ENCODE assay signal across 31 cellular contexts in genomic region chr4:18198653-18199052, GRCh38.
"Had no signal": no experiment of that assay in that cellular context is flagged by ENCODE, and none has a peak within 500 bp of the region (broad histone marks: within the 10 kb centered on the region; RNA-seq: fewer than 3 reads in every experiment).

No MANE protein-coding gene starts in this region.

- DNase-seq: activated CD4-positive, alpha-beta T cell treated with anti-CD3 and anti-CD28 coated beads for 36 hours; activated CD4-positive, alpha-beta T cell treated with anti-CD3 and anti-CD28 coated beads, Interleukin-2, amount 10 ng/mL, durations not matched to agents 7 days and 5 days; activated CD4-positive, alpha-beta T cell treated with anti-CD3 and anti-CD28 coated beads, Interleukin-2, amount 50 U/mL, for 48 hours; activated CD8-positive, alpha-beta T cell treated with anti-CD3 and anti-CD28 coated beads, Interleukin-2, amount 10 ng/mL, durations not matched to agents 7 days and 5 days; activated naive CD4-positive, alpha-beta T cell treated with anti-CD3 and anti-CD28 coated beads, Interleukin-2, amount 10 ng/mL, durations not matched to agents 7 days and 5 days; activated naive CD8-positive, alpha-beta T cell treated with anti-CD3 and anti-CD28 coated beads, Interleukin-2, amount 50 U/mL, for 24 hours; activated T-cell treated with anti-CD3 and anti-CD28 coated beads, Interleukin-2, amount 50 U/mL, for 24 hours; anterior cingulate cortex; brain microvascular endothelial cell; central memory CD4-positive, alpha-beta T cell; NCI-H1105; NCI-H1417 treated with DMSO at 0.1 percent for 48 hours; NCI-H187 treated with DMSO at 0.1 percent for 48 hours; NCI-H2081; NCI-H2171 treated with DMSO at 0.1 percent for 48 hours; NCI-H2227 treated with DMSO at 0.1 percent for 48 hours; NCI-H446 treated with DMSO at 0.1 percent for 48 hours; NCI-H524; NCI-H69; PC-9; SIG-M5; SK-N-SH had no signal

- H3K4me2 ChIP-seq: KMS-11, PC-9, SK-N-SH had no signal

- H3K9me2 ChIP-seq: SK-N-SH had no signal

- H3K36me3 Mint-ChIP-seq: activated naive CD4-positive, alpha-beta T cell treated with anti-CD3 and anti-CD28 coated beads, Interleukin-2, amount 10 ng/mL, durations not matched to agents 7 days and 5 days; activated naive CD8-positive, alpha-beta T cell; WTC11 had no signal

- H3K27me3 ChIP-seq: brain microvascular endothelial cell had no signal

- H3K4me3 Mint-ChIP-seq: activated CD4-positive, alpha-beta T cell treated with anti-CD3 and anti-CD28 coated beads for 36 hours; activated CD4-positive, alpha-beta T cell treated with anti-CD3 and anti-CD28 coated beads, Interleukin-2, amount 10 ng/mL, durations not matched to agents 7 days and 5 days; activated CD8-positive, alpha-beta T cell treated with anti-CD3 and anti-CD28 coated beads, Interleukin-2, amount 10 ng/mL, durations not matched to agents 7 days and 5 days; activated naive CD4-positive, alpha-beta T cell treated with anti-CD3 and anti-CD28 coated beads, Interleukin-2, amount 10 ng/mL, durations not matched to agents 7 days and 5 days; activated naive CD8-positive, alpha-beta T cell; activated naive CD8-positive, alpha-beta T cell treated with anti-CD3 and anti-CD28 coated beads, Interleukin-2, amount 50 U/mL, for 24 hours; activated T-cell treated with anti-CD3 and anti-CD28 coated beads, Interleukin-2, amount 50 U/mL, for 24 hours; T-helper 1 cell treated with Interleukin-12 subunit alpha and Interleukin-12 subunit beta and Interleukin-4 antibody, amounts not matched to agents 30 μg/mL and 1 μg/mL, for 36 hours; T-helper 2 cell treated with Interferon-gamma antibody and Interleukin-4, amounts not matched to agents 5 μg/mL and 100 μg/mL, for 36 hours; WTC11 had no signal

- H2AFZ ChIP-seq: PC-9 had no signal

- H3K4me3 ChIP-seq: PC-9 had no signal

- H3K9me3 ChIP-seq: SK-N-SH had no signal

- H3K27ac ChIP-seq: brain microvascular endothelial cell, KMS-11, PC-9, RWPE1 had no signal

- H3K9me3 Mint-ChIP-seq: activated CD4-positive, alpha-beta T cell treated with anti-CD3 and anti-CD28 coated beads, Interleukin-2, amount 10 ng/mL, durations not matched to agents 7 days and 5 days; activated naive CD4-positive, alpha-beta T cell treated with anti-CD3 and anti-CD28 coated beads, Interleukin-2, amount 10 ng/mL, durations not matched to agents 7 days and 5 days; activated naive CD8-positive, alpha-beta T cell treated with anti-CD3 and anti-CD28 coated beads, Interleukin-2, amount 50 U/mL, for 24 hours; activated T-cell treated with anti-CD3 and anti-CD28 coated beads, Interleukin-2, amount 50 U/mL, for 24 hours; activated T-helper 2 cell treated with anti-CD3 and anti-CD28 coated beads, Interferon-gamma antibody, Interleukin-2, Interleukin-4, amounts not matched to agents 10 μg/mL and 5 μg/mL and 100 μg/mL, durations not matched to agents 14 hours and 24 hours and 36 hours; T-helper 1 cell treated with Interleukin-12 subunit alpha and Interleukin-12 subunit beta and Interleukin-4 antibody, amounts not matched to agents 30 μg/mL and 1 μg/mL, for 36 hours; T-helper 2 cell treated with Interferon-gamma antibody and Interleukin-4, amounts not matched to agents 5 μg/mL and 100 μg/mL, for 36 hours; WTC11 had no signal

- H3K36me3 ChIP-seq: brain microvascular endothelial cell had no signal

- H3K4me1 Mint-ChIP-seq: activated CD4-positive, alpha-beta T cell treated with anti-CD3 and anti-CD28 coated beads for 36 hours; activated CD4-positive, alpha-beta T cell treated with anti-CD3 and anti-CD28 coated beads, Interleukin-2, amount 10 ng/mL, durations not matched to agents 7 days and 5 days; activated naive CD4-positive, alpha-beta T cell treated with anti-CD3 and anti-CD28 coated beads, Interleukin-2, amount 10 ng/mL, durations not matched to agents 7 days and 5 days; activated naive CD8-positive, alpha-beta T cell treated with anti-CD3 and anti-CD28 coated beads, Interleukin-2, amount 50 U/mL, for 24 hours had no signal

- H3K27me3 Mint-ChIP-seq: activated naive CD4-positive, alpha-beta T cell treated with anti-CD3 and anti-CD28 coated beads, Interleukin-2, amount 10 ng/mL, durations not matched to agents 7 days and 5 days had no signal

- H3K9ac ChIP-seq: KMS-11, SK-N-SH had no signal

- ATAC-seq: activated CD4-positive, alpha-beta T cell treated with anti-CD3 and anti-CD28 coated beads for 36 hours; activated CD4-positive, CD25-positive, alpha-beta regulatory T cell treated with anti-CD3 and anti-CD28 coated beads, Interleukin-2, amount 50 U/mL, for 24 hours; activated CD8-positive, alpha-beta T cell treated with anti-CD3 and anti-CD28 coated beads, Interleukin-2, amount 10 ng/mL, durations not matched to agents 7 days and 5 days; activated naive CD8-positive, alpha-beta T cell treated with anti-CD3 and anti-CD28 coated beads, Interleukin-2, amount 50 U/mL, for 24 hours; Right ventricle myocardium inferior; WTC11 had no signal

- H3K27ac Mint-ChIP-seq: activated CD4-positive, alpha-beta T cell treated with anti-CD3 and anti-CD28 coated beads for 36 hours; activated CD4-positive, alpha-beta T cell treated with anti-CD3 and anti-CD28 coated beads, Interleukin-2, amount 10 ng/mL, durations not matched to agents 7 days and 5 days; activated CD8-positive, alpha-beta T cell treated with anti-CD3 and anti-CD28 coated beads, Interleukin-2, amount 10 ng/mL, durations not matched to agents 7 days and 5 days; activated naive CD4-positive, alpha-beta T cell treated with anti-CD3 and anti-CD28 coated beads, Interleukin-2, amount 10 ng/mL, durations not matched to agents 7 days and 5 days; activated naive CD8-positive, alpha-beta T cell; activated naive CD8-positive, alpha-beta T cell treated with anti-CD3 and anti-CD28 coated beads, Interleukin-2, amount 50 U/mL, for 24 hours; activated T-cell treated with anti-CD3 and anti-CD28 coated beads, Interleukin-2, amount 50 U/mL, for 24 hours; activated T-helper 2 cell treated with anti-CD3 and anti-CD28 coated beads, Interferon-gamma antibody, Interleukin-2, Interleukin-4, amounts not matched to agents 10 μg/mL and 5 μg/mL and 100 μg/mL, durations not matched to agents 14 hours and 24 hours and 36 hours; T-helper 1 cell treated with Interleukin-12 subunit alpha and Interleukin-12 subunit beta and Interleukin-4 antibody, amounts not matched to agents 30 μg/mL and 1 μg/mL, for 36 hours; T-helper 2 cell treated with Interferon-gamma antibody and Interleukin-4, amounts not matched to agents 5 μg/mL and 100 μg/mL, for 36 hours; WTC11 had no signal
